In the genomic region with DNA sequence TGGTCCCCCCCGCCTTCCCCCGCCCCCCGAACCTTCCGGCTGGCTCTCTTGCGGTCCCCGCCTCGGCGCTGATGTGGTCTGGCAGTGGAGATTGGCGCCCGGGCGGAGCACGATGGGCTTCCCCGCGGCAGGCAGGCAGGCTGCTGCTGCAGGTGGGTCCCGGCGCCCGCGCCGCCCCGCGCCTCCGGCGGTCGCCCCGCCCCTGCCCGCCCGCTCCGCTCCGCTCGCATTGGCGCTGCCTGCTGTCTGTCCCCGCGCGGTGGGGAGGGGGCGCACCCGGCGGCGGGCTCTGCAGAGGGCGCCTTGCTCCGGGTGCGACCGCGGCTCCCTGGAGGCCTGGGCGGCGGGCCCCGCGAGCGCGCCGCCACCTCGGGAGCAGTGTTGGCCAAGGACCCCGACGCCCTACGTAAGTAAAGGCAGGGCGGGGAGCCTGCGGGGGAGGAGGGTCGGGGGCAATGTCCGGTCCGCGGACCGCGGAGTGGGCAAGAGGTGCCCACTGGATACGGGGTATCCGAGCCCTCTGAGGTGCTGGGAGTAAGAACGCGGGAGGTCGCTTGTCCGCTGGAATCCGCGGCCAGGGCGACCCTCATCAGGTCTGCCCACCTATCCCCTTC, we compare ENCODE assay signal across 1 cellular context.
TF ChIP-seq lines count a peak whose summit lies in the region.

A gene with protein sequence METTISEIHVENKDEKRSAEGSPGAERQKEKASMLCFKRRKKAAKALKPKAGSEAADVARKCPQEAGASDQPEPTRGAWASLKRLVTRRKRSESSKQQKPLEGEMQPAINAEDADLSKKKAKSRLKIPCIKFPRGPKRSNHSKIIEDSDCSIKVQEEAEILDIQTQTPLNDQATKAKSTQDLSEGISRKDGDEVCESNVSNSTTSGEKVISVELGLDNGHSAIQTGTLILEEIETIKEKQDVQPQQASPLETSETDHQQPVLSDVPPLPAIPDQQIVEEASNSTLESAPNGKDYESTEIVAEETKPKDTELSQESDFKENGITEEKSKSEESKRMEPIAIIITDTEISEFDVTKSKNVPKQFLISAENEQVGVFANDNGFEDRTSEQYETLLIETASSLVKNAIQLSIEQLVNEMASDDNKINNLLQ (plus strand): TSS at position 292 of the 614 bp plus-strand sequence. CDS start 2,896 bp downstream, outside the sequence.

TF ChIP-seq in WTC11, 78 proteins besides CTCF, POLR2A, EP300 and RAD21 (continued from another document):
- TF ChIP-seq, protein P1, sequence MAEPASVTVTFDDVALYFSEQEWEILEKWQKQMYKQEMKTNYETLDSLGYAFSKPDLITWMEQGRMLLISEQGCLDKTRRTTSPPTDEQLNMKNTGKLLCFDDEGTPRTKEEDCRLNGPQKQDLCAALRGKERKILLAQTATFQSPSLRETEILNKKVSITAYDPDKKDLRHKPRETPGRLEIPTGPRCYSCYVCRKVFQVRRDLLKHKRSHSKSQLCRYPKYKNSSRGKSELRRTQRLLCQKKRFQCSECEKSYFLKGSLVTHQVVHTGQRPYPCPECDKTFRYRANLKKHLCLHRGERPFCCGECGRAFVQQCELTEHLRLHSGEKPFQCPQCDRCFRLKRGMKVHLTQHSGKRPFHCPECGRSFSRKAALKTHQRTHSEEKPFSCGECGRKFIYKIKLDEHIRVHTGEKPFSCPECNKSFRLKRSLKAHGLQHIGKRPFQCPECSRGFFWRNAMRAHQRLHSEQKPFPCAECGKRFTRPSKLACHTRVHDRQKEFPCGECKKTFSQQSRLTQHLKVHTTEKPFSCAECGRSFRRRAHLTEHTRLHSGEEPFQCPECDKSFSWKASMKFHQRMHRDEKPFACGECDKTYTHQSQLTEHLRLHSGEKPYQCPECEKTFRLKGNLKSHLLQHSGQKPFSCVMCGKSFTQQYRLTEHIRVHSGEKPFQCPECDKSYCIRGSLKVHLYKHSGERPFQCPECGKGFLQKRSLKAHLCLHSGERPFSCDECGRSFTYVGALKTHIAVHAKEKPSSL (CRISPR knock-in tag; conservative IDR thresholded peaks at IDR 0.05) = no peak
- TF ChIP-seq PRRX2 (CRISPR knock-in tag; IDR thresholded peaks at IDR 0.05) = no peak
- TF ChIP-seq, protein P2, sequence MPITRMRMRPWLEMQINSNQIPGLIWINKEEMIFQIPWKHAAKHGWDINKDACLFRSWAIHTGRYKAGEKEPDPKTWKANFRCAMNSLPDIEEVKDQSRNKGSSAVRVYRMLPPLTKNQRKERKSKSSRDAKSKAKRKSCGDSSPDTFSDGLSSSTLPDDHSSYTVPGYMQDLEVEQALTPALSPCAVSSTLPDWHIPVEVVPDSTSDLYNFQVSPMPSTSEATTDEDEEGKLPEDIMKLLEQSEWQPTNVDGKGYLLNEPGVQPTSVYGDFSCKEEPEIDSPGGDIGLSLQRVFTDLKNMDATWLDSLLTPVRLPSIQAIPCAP (CRISPR knock-in tag; IDR thresholded peaks at IDR 0.05) = no peak
- no peak for TF ChIP-seq ELF4 (CRISPR knock-in tag; IDR thresholded peaks at IDR 0.05; ENCODE audit: low read depth)
- peak; percentile 82 for TF ChIP-seq NFYB (CRISPR knock-in tag; conservative IDR thresholded peaks at IDR 0.05; ENCODE audit: low read depth)
- TF ChIP-seq SOX15 (CRISPR knock-in tag; IDR thresholded peaks at IDR 0.05) = no peak
- TF ChIP-seq, protein P3, sequence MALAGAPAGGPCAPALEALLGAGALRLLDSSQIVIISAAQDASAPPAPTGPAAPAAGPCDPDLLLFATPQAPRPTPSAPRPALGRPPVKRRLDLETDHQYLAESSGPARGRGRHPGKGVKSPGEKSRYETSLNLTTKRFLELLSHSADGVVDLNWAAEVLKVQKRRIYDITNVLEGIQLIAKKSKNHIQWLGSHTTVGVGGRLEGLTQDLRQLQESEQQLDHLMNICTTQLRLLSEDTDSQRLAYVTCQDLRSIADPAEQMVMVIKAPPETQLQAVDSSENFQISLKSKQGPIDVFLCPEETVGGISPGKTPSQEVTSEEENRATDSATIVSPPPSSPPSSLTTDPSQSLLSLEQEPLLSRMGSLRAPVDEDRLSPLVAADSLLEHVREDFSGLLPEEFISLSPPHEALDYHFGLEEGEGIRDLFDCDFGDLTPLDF (CRISPR knock-in tag; IDR thresholded peaks at IDR 0.05) = no peak
- no peak for TF ChIP-seq ZNF671 (CRISPR knock-in tag; IDR thresholded peaks at IDR 0.05)
- no peak for TF ChIP-seq NR2C2 (CRISPR knock-in tag; IDR thresholded peaks at IDR 0.05)
- TF ChIP-seq ESRRA (CRISPR knock-in tag; IDR thresholded peaks at IDR 0.05; ENCODE audit: borderline replicate concordance) = no peak
- TF ChIP-seq FOXK1 (CRISPR knock-in tag; IDR thresholded peaks at IDR 0.05) = no peak
- no peak for TF ChIP-seq RELA (CRISPR knock-in tag; IDR thresholded peaks at IDR 0.05; ENCODE audit: borderline replicate concordance)
- TF ChIP-seq, protein P4, sequence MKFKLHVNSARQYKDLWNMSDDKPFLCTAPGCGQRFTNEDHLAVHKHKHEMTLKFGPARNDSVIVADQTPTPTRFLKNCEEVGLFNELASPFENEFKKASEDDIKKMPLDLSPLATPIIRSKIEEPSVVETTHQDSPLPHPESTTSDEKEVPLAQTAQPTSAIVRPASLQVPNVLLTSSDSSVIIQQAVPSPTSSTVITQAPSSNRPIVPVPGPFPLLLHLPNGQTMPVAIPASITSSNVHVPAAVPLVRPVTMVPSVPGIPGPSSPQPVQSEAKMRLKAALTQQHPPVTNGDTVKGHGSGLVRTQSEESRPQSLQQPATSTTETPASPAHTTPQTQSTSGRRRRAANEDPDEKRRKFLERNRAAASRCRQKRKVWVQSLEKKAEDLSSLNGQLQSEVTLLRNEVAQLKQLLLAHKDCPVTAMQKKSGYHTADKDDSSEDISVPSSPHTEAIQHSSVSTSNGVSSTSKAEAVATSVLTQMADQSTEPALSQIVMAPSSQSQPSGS (CRISPR knock-in tag; IDR thresholded peaks at IDR 0.05; ENCODE audit: borderline replicate concordance, low read depth) = no peak
- TF ChIP-seq, protein P5, sequence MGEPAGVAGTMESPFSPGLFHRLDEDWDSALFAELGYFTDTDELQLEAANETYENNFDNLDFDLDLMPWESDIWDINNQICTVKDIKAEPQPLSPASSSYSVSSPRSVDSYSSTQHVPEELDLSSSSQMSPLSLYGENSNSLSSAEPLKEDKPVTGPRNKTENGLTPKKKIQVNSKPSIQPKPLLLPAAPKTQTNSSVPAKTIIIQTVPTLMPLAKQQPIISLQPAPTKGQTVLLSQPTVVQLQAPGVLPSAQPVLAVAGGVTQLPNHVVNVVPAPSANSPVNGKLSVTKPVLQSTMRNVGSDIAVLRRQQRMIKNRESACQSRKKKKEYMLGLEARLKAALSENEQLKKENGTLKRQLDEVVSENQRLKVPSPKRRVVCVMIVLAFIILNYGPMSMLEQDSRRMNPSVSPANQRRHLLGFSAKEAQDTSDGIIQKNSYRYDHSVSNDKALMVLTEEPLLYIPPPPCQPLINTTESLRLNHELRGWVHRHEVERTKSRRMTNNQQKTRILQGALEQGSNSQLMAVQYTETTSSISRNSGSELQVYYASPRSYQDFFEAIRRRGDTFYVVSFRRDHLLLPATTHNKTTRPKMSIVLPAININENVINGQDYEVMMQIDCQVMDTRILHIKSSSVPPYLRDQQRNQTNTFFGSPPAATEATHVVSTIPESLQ (CRISPR knock-in tag; IDR thresholded peaks at IDR 0.05) = no peak
- no peak for TF ChIP-seq JAZF1 (CRISPR knock-in tag; IDR thresholded peaks at IDR 0.05)
